Comparison of ENCODE assay signal across 8 cellular contexts in genomic region chr16:77788196-77789084, GRCh38.
DNase-seq lines count a peak whose midpoint lies in the region; ATAC-seq lines count a peak whose summit lies in the region.

TSS of gene VAT1L (plus strand) at chr16:77788564. CDS start at chr16:77788683, 119 bp downstream.

- peak within 1 kb of the TSS; percentile 76 for H3K4me3 Mint-ChIP-seq in activated T-cell treated with anti-CD3 and anti-CD28 coated beads, Interleukin-2, amount 50 U/mL, for 24 hours
- H3K4me3 Mint-ChIP-seq in central memory CD8-positive, alpha-beta T cell, result peak within 1 kb of the TSS; percentile 54

- H3K27me3 Mint-ChIP-seq in activated T-cell treated with anti-CD3 and anti-CD28 coated beads, Interleukin-2, amount 50 U/mL, for 24 hours, result peaks cover 78% of the 10 kb centered on the region
- H3K27me3 Mint-ChIP-seq in central memory CD8-positive, alpha-beta T cell, result peaks cover 65% of the 10 kb centered on the region

- no peak for ATAC-seq in central memory CD8-positive, alpha-beta T cell (replicated peaks; ENCODE audit: extremely low read depth, poor library complexity, severe bottlenecking)
- ATAC-seq in HG03565 (IDR thresholded peaks at IDR 0.05; ENCODE audit: unreplicated experiment) (no peak), GM19467 (IDR thresholded peaks at IDR 0.05; ENCODE audit: unreplicated experiment) (no peak)

- no peak within 1 kb of the TSS for H3K27ac Mint-ChIP-seq in activated T-cell treated with anti-CD3 and anti-CD28 coated beads, Interleukin-2, amount 50 U/mL, for 24 hours
- H3K27ac Mint-ChIP-seq in central memory CD8-positive, alpha-beta T cell (ENCODE audit: low read depth), result no peak within 1 kb of the TSS

- DNase-seq in activated T-cell treated with anti-CD3 and anti-CD28 coated beads, Interleukin-2, amount 50 U/mL, for 24 hours, result peak; percentile 39
- DNase-seq in activated T-cell treated with anti-CD3 and anti-CD28 coated beads, Interleukin-2, amount 50 U/mL, for 1 hour, result no peak
- DNase-seq in NCI-H226 (peak; percentile 24), inferior parietal cortex (ENCODE audit: extremely low spot score) (peak; percentile 48)
- no peak for DNase-seq in central memory CD8-positive, alpha-beta T cell (ENCODE audit: low spot score in 2 of 2)

- H3K4me3 ChIP-seq in skin epidermis, result peak within 1 kb of the TSS; percentile 1 to 59 (median 26)

- no peaks in the 10 kb centered on the region for H3K9me3 Mint-ChIP-seq in activated T-cell treated with anti-CD3 and anti-CD28 coated beads, Interleukin-2, amount 50 U/mL, for 24 hours
- H3K9me3 Mint-ChIP-seq in central memory CD8-positive, alpha-beta T cell, result no peaks in the 10 kb centered on the region

- peaks cover 8% of the 10 kb centered on the region for H3K4me1 Mint-ChIP-seq in activated T-cell treated with anti-CD3 and anti-CD28 coated beads, Interleukin-2, amount 50 U/mL, for 24 hours (ENCODE audit: low read depth)
- peaks cover 7% of the 10 kb centered on the region for H3K4me1 Mint-ChIP-seq in central memory CD8-positive, alpha-beta T cell

- no peaks in the 10 kb centered on the region for H3K36me3 Mint-ChIP-seq in activated T-cell treated with anti-CD3 and anti-CD28 coated beads, Interleukin-2, amount 50 U/mL, for 24 hours (ENCODE audit: low read depth)
- peaks cover 1% of the 10 kb centered on the region for H3K36me3 Mint-ChIP-seq in central memory CD8-positive, alpha-beta T cell (ENCODE audit: insufficient read depth)

- H3K27ac ChIP-seq in skin epidermis, result no peak within 1 kb of the TSS

Comparison
In these comparisons a context has a peak if more than half of its experiments do, and no peak if none do; other contexts are left out.
1. DNase-seq: peak in activated T-cell treated with anti-CD3 and anti-CD28 coated beads, Interleukin-2, amount 50 U/mL, for 24 hours (single experiment), NCI-H226 (single experiment) and inferior parietal cortex (single experiment); none in activated T-cell treated with anti-CD3 and anti-CD28 coated beads, Interleukin-2, amount 50 U/mL, for 1 hour (single experiment) and central memory CD8-positive, alpha-beta T cell (0 of 2).